Comparison of ENCODE assay signal across 1 cellular context in the genomic region with DNA sequence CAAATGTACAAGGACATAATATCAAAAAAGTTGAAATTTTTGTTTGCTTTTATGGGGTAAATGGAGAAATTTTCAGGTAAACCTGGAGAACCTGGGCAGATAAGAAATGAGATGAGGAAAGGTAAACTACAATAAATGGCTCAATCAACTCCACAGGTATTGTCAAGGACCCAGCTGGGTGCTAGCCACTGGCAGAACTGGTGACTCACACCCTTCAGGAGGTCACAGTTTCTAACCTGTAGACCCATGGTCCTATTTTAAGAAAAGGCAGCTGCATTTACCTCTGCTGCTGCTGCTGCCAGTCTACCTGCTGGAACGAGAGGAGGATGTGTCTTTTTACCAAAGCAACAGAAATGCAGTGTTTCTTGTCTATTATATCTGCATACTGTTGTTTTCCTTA.
TF ChIP-seq lines count a peak whose summit lies in the region.

No MANE protein-coding gene starts in this region.

TF ChIP-seq in HCT116, 20 proteins besides CTCF, POLR2A, EP300 and RAD21 (continued from another document):
- TF ChIP-seq, protein P1, sequence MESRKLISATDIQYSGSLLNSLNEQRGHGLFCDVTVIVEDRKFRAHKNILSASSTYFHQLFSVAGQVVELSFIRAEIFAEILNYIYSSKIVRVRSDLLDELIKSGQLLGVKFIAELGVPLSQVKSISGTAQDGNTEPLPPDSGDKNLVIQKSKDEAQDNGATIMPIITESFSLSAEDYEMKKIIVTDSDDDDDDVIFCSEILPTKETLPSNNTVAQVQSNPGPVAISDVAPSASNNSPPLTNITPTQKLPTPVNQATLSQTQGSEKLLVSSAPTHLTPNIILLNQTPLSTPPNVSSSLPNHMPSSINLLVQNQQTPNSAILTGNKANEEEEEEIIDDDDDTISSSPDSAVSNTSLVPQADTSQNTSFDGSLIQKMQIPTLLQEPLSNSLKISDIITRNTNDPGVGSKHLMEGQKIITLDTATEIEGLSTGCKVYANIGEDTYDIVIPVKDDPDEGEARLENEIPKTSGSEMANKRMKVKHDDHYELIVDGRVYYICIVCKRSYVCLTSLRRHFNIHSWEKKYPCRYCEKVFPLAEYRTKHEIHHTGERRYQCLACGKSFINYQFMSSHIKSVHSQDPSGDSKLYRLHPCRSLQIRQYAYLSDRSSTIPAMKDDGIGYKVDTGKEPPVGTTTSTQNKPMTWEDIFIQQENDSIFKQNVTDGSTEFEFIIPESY (IDR thresholded peaks at IDR 0.05; ENCODE audit: extremely low read depth, insufficient replicate concordance, low read length) = no peak
- TF ChIP-seq TCF7L2 (IDR thresholded peaks at IDR 0.05; ENCODE audit: borderline replicate concordance, extremely low read depth, insufficient read depth, insufficient read length) (no peak), EZH2 (IDR thresholded peaks at IDR 0.05) (no peak)
TF ChIP-seq in HCT116: peak in this region for 0.
